In the genomic region with DNA sequence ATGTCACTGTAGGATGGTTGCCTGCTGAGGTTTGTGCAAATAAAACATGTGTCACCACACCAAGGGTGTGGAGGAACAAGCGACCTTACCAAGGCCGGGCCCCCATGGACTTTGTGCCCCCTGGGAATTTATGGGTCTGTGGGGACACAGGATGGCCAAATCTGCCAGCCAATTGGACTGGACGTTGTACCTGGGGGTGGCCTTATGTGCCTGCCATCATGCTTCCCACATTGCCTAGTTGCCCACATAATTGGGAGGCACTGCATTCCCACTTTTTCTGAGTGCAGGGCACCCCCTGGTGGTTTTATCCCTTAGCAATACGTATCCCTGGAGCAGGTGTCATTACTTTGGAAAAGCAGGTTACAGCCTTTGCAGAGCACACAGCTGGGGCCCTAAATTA, we compare ENCODE assay signal across 10 cellular contexts.
DNase-seq lines count a peak whose midpoint lies in the region; ATAC-seq and TF ChIP-seq lines count a peak whose summit lies in the region.
"Had no signal": no experiment of that assay in that cellular context is flagged by ENCODE, and none has a peak within 500 bp of the region (broad histone marks: within the 10 kb centered on the region; RNA-seq: fewer than 3 reads in every experiment).

No MANE protein-coding gene starts in this region.

- no peak overlapping the region for H3K18ac ChIP-seq in H9 (ENCODE audit: insufficient read length, low read depth, low read length)

- WGBS in H9 (ENCODE audit: extremely low coverage, insufficient read length, low lambda C conversion rate) = no CpG with 5 or more reads among the region's 4 CpGs
- 71 to 81% (median 77%) methylated on average over 4 of the region's 4 CpGs for WGBS in stomach, 5 donors
- WGBS in suprapubic skin = 95% methylated on average over 3 of the region's 4 CpGs

- H3K79me2 ChIP-seq in H9 (ENCODE audit: insufficient read depth, low read length) = no peaks in the 10 kb centered on the region

- no peak for TF ChIP-seq POLR2A in stomach (IDR thresholded peaks at IDR 0.05)
- TF ChIP-seq POLR2A in suprapubic skin (IDR thresholded peaks at IDR 0.05) = no peak

- no peak overlapping the region for H2BK12ac ChIP-seq in H9 (ENCODE audit: insufficient read length, low read depth, low read length)

- no peak overlapping the region for H2BK5ac ChIP-seq in H9 (ENCODE audit: insufficient read length, low read length)

- no peaks in the 10 kb centered on the region for H3K27me3 Mint-ChIP-seq in H9 (ENCODE audit: low read depth)
- H3K27me3 Mint-ChIP-seq in activated T-helper 1 cell treated with anti-CD3 and anti-CD28 coated beads, Interleukin-12 subunit alpha, Interleukin-12 subunit beta, Interleukin-2, Interleukin-4 antibody, amounts not matched to agents 30 ng/mL and 10 ng/mL and 1 ng/mL, durations not matched to agents 14 hours and 24 hours and 36 hours (ENCODE audit: insufficient read depth) = peaks cover 7% of the 10 kb centered on the region

- no peak overlapping the region for H2BK15ac ChIP-seq in H9 (ENCODE audit: low read depth, low read length)

- H2AFZ ChIP-seq in H9 (ENCODE audit: low read length) = no peak overlapping the region

- TF ChIP-seq CTCF in AG09309 (IDR thresholded peaks at IDR 0.05; ENCODE audit: control insufficient read depth, insufficient read depth, low read depth, low read length, missing control alignments) = peak; percentile 38
- TF ChIP-seq CTCF in H9 (conservative IDR thresholded peaks at IDR 0.05) = peak; percentile 67
- TF ChIP-seq CTCF in stomach (IDR thresholded peaks at IDR 0.05) = peak in 1 of 7 experiments; percentile 7
- no peak for TF ChIP-seq CTCF in suprapubic skin (IDR thresholded peaks at IDR 0.05)

- H3K4me1 Mint-ChIP-seq in H9 = peaks cover 22 to 27% of the 10 kb centered on the region in 2 experiments
- peaks cover 6% of the 10 kb centered on the region for H3K4me1 Mint-ChIP-seq in activated T-helper 1 cell treated with anti-CD3 and anti-CD28 coated beads, Interleukin-12 subunit alpha, Interleukin-12 subunit beta, Interleukin-2, Interleukin-4 antibody, amounts not matched to agents 30 ng/mL and 10 ng/mL and 1 ng/mL, durations not matched to agents 14 hours and 24 hours and 36 hours (ENCODE audit: low read depth)

- DNase-seq in AG09309 (ENCODE audit: low read depth) (no peak), H9 (peak; percentile 71), left lobe of liver (ENCODE audit: low spot score) (no peak), stomach (no peak), MG63 (no peak), suprapubic skin (ENCODE audit: low spot score in 2 of 2) (no peak)
- DNase-seq in activated T-helper 1 cell treated with anti-CD3 and anti-CD28 coated beads, Interleukin-12 subunit alpha, Interleukin-12 subunit beta, Interleukin-2, Interleukin-4 antibody, amounts not matched to agents 30 ng/mL and 10 ng/mL and 1 ng/mL, durations not matched to agents 14 hours and 24 hours and 36 hours (ENCODE audit: low spot score) = no peak
- DNase-seq: naive B cell, NCI-H1092 treated with DMSO at 0.1 percent for 48 hours had no signal

- H3K4me1 ChIP-seq in H9 (ENCODE audit: insufficient read depth, low read length) = peaks cover 9% of the 10 kb centered on the region
- H3K4me1 ChIP-seq in stomach = peaks cover 11 to 35% (median 21%) of the 10 kb centered on the region in 4 donors
- H3K4me1 ChIP-seq in suprapubic skin = peaks cover 24% of the 10 kb centered on the region

- no peaks in the 10 kb centered on the region for H3K36me3 Mint-ChIP-seq in H9 (ENCODE audit: insufficient read depth in 1 of 3, low read depth in 3 of 3)
- H3K36me3 Mint-ChIP-seq in activated T-helper 1 cell treated with anti-CD3 and anti-CD28 coated beads, Interleukin-12 subunit alpha, Interleukin-12 subunit beta, Interleukin-2, Interleukin-4 antibody, amounts not matched to agents 30 ng/mL and 10 ng/mL and 1 ng/mL, durations not matched to agents 14 hours and 24 hours and 36 hours (ENCODE audit: low read depth) = no peaks in the 10 kb centered on the region
- H3K36me3 Mint-ChIP-seq: naive B cell had no signal

- H4K8ac ChIP-seq in H9 (replicated peaks; ENCODE audit: insufficient read length, low read depth, low read length) = no peak overlapping the region

- no peaks in the 10 kb centered on the region for H3K9me3 Mint-ChIP-seq in H9
- no peaks in the 10 kb centered on the region for H3K9me3 Mint-ChIP-seq in activated T-helper 1 cell treated with anti-CD3 and anti-CD28 coated beads, Interleukin-12 subunit alpha, Interleukin-12 subunit beta, Interleukin-2, Interleukin-4 antibody, amounts not matched to agents 30 ng/mL and 10 ng/mL and 1 ng/mL, durations not matched to agents 14 hours and 24 hours and 36 hours
- H3K9me3 Mint-ChIP-seq: naive B cell had no signal

- H2AK5ac ChIP-seq in H9 (ENCODE audit: insufficient read length, low read length) = no peak overlapping the region

- no peak overlapping the region for H3K4ac ChIP-seq in H9 (ENCODE audit: low read depth, low read length)

- no peak overlapping the region for H4K91ac ChIP-seq in H9 (ENCODE audit: insufficient read length, low read depth, low read length)

- no peaks in the 10 kb centered on the region for H4K20me1 ChIP-seq in H9 (ENCODE audit: control insufficient read depth, insufficient read depth, insufficient read length)

- no peak overlapping the region for H3K4me3 Mint-ChIP-seq in H9
- no peak overlapping the region for H3K4me3 Mint-ChIP-seq in activated T-helper 1 cell treated with anti-CD3 and anti-CD28 coated beads, Interleukin-12 subunit alpha, Interleukin-12 subunit beta, Interleukin-2, Interleukin-4 antibody, amounts not matched to agents 30 ng/mL and 10 ng/mL and 1 ng/mL, durations not matched to agents 14 hours and 24 hours and 36 hours
- H3K4me3 Mint-ChIP-seq: naive B cell had no signal

- H4K5ac ChIP-seq in H9 (ENCODE audit: insufficient read length, low read depth, low read length) = no peak overlapping the region

- no peak overlapping the region for H3K4me3 ChIP-seq in AG09309 (ENCODE audit: control insufficient read depth, low read depth, low read length)
- H3K4me3 ChIP-seq in stomach = no peak overlapping the region
- no peak overlapping the region for H3K4me3 ChIP-seq in MG63
- H3K4me3 ChIP-seq in suprapubic skin = no peak overlapping the region

- no peak overlapping the region for H3K23ac ChIP-seq in H9 (ENCODE audit: insufficient read length, low read depth, low read length)

- H3T11ph ChIP-seq in H9 (ENCODE audit: low read length) = no peak overlapping the region

- H3K27ac Mint-ChIP-seq in H9 = no peak overlapping the region
- peak overlapping the region; percentile 23 for H3K27ac Mint-ChIP-seq in activated T-helper 1 cell treated with anti-CD3 and anti-CD28 coated beads, Interleukin-12 subunit alpha, Interleukin-12 subunit beta, Interleukin-2, Interleukin-4 antibody, amounts not matched to agents 30 ng/mL and 10 ng/mL and 1 ng/mL, durations not matched to agents 14 hours and 24 hours and 36 hours
- H3K27ac Mint-ChIP-seq: naive B cell had no signal

- H3K9ac ChIP-seq in H9 (ENCODE audit: extremely low read depth, insufficient read length, low read length) = no peak overlapping the region

- no peaks in the 10 kb centered on the region for H3K23me2 ChIP-seq in H9 (ENCODE audit: insufficient read length, low read depth, low read length, poor library complexity, severe bottlenecking)

- H3K4me2 ChIP-seq in H9 (ENCODE audit: insufficient read depth, insufficient read length, low read length) = no peak overlapping the region

- no peak for TF ChIP-seq EP300 in stomach (IDR thresholded peaks at IDR 0.05)
- TF ChIP-seq EP300 in suprapubic skin (IDR thresholded peaks at IDR 0.05) = no peak

- H3K36me3 ChIP-seq in stomach = no peaks in the 10 kb centered on the region
- no peaks in the 10 kb centered on the region for H3K36me3 ChIP-seq in MG63
- no peaks in the 10 kb centered on the region for H3K36me3 ChIP-seq in suprapubic skin

- no peak overlapping the region for H2BK120ac ChIP-seq in H9 (ENCODE audit: low read depth, low read length, poor library complexity, severe bottlenecking)

- no peak overlapping the region for H3K14ac ChIP-seq in H9 (ENCODE audit: insufficient read depth, low read length)

- no peak overlapping the region for H3K56ac ChIP-seq in H9 (ENCODE audit: insufficient read length, low read depth, low read length)

- no peaks in the 10 kb centered on the region for H3K79me1 ChIP-seq in H9 (ENCODE audit: insufficient read depth, low read depth, low read length, poor library complexity, severe bottlenecking)

- H3K27me3 ChIP-seq in H9 (ENCODE audit: insufficient read depth, low read length) (no peaks in the 10 kb centered on the region), stomach (no peaks in the 10 kb centered on the region), MG63 (no peaks in the 10 kb centered on the region), suprapubic skin (no peaks in the 10 kb centered on the region)

- H3K27ac ChIP-seq in H9 (ENCODE audit: insufficient read length, low read depth, low read length) (no peak overlapping the region), stomach (no peak overlapping the region), suprapubic skin (no peak overlapping the region)

- H3K9me3 ChIP-seq in H9 (ENCODE audit: control insufficient read depth, low read depth, low read length) (no peaks in the 10 kb centered on the region), stomach (no peaks in the 10 kb centered on the region), MG63 (no peaks in the 10 kb centered on the region), suprapubic skin (no peaks in the 10 kb centered on the region)

- no peak overlapping the region for H2BK20ac ChIP-seq in H9 (ENCODE audit: low read depth, low read length, poor library complexity, severe bottlenecking)

- ATAC-seq in left lobe of liver (peak; percentile 42), GM19467 (IDR thresholded peaks at IDR 0.05; ENCODE audit: unreplicated experiment) (no peak)

- intact Hi-C loops in activated T-helper 1 cell treated with anti-CD3 and anti-CD28 coated beads, Interleukin-12 subunit alpha, Interleukin-12 subunit beta, Interleukin-2, Interleukin-4 antibody, amounts not matched to agents 30 ng/mL and 10 ng/mL and 1 ng/mL, durations not matched to agents 14 hours and 24 hours and 36 hours (cut with micrococcal nuclease) = loop anchor here (10.0 kb wide), 1 partner anchor 572 kb away; no protein-coding TSS in a partner anchor
- intact Hi-C loops in stomach (cut with DNase I; ENCODE audit: low total_unique reads) = loop anchor here (10.0 kb wide), 1 partner anchor 92 kb away; a partner anchor contains a TSS

Comparison
In these comparisons a context has a peak if more than half of its experiments do, and no peak if none do; other contexts are left out.
1. CTCF ChIP-seq: peak in AG09309 (single experiment) and H9 (single experiment); none in suprapubic skin (0 of 2).